Comparison of ENCODE assay signal across 8 cellular contexts in the genomic region with DNA sequence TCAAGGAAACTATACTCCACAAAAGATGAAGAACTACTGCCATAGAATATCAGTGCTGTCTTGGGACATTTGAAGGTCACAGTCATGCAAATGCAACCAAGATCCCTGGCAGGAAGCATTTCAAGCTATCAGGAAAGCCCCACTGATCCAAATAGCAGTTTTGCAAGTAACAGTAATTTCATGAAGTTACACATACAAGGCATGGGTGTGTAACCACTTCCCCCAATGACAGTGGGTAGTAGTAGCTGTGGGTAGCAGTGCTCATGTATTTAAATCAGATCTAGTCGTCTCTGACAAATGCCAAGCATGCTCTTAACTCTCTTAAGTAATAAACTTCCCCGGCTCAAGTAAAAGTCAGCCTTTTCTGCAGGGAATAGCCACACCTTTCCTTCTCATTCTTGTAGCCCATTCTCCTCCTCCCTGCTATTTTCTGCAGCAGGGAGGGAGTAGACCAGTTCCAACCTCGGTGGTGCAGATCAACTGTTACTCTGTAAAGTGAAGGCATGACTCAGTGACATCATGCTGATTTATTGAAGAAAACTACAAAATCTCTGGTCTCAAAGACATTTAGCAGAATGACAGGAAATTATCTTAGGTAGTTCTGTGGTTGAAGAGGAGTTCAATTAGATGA.
DNase-seq lines count a peak whose midpoint lies in the region; ATAC-seq lines count a peak whose summit lies in the region.

No MANE protein-coding gene starts in this region.

- H3K4me3 Mint-ChIP-seq in effector memory CD8-positive, alpha-beta T cell, result no peak overlapping the region

- peaks cover 3% of the 10 kb centered on the region for H3K4me1 ChIP-seq in mesenchymal stem cell (ENCODE audit: control insufficient read depth, insufficient read depth, low read depth, low read length)

- H2BK120ac ChIP-seq in mesenchymal stem cell (ENCODE audit: low read depth, low read length), result no peak overlapping the region

- H2AK5ac ChIP-seq in mesenchymal stem cell (ENCODE audit: low read length, severe bottlenecking), result no peak overlapping the region

- peaks cover under 1 to 5% of the 10 kb centered on the region in 2 donors for H3K9me3 Mint-ChIP-seq in effector memory CD8-positive, alpha-beta T cell

- H3K14ac ChIP-seq in mesenchymal stem cell (ENCODE audit: low read length in 2 of 2), result no peak overlapping the region

- H3K4ac ChIP-seq in mesenchymal stem cell (ENCODE audit: low read depth in 1 of 2, low read length in 2 of 2), result no peak overlapping the region

- ATAC-seq in GM18511 (IDR thresholded peaks at IDR 0.05; ENCODE audit: unreplicated experiment) (peak; percentile 92), HG02571 (IDR thresholded peaks at IDR 0.05; ENCODE audit: unreplicated experiment) (peak; percentile 92)
- no peak for ATAC-seq in effector memory CD8-positive, alpha-beta T cell (replicated peaks)

- H3K4me2 ChIP-seq in mesenchymal stem cell (ENCODE audit: low read length, poor library complexity, severe bottlenecking), result no peak overlapping the region

- no peak overlapping the region for H2AFZ ChIP-seq in mesenchymal stem cell (ENCODE audit: low read depth, low read length)

- no peak overlapping the region for H2BK12ac ChIP-seq in mesenchymal stem cell (ENCODE audit: low read length in 2 of 2)

- no peak overlapping the region for H3K4me3 ChIP-seq in mesenchymal stem cell (ENCODE audit: insufficient read depth in 1 of 2, low read depth in 1 of 2, low read length in 2 of 2)

- H3K9me3 ChIP-seq in mesenchymal stem cell (ENCODE audit: control insufficient read depth, low read length), result no peaks in the 10 kb centered on the region

- no peaks in the 10 kb centered on the region for H3K79me1 ChIP-seq in mesenchymal stem cell (replicated peaks; ENCODE audit: low read length, poor library complexity, severe bottlenecking)

- H3K36me3 ChIP-seq in mesenchymal stem cell (ENCODE audit: control insufficient read depth in 1 of 2, insufficient read depth in 2 of 2, low read depth in 1 of 2, low read length in 2 of 2), result no peaks in the 10 kb centered on the region

- no peak overlapping the region for H3K27ac Mint-ChIP-seq in effector memory CD8-positive, alpha-beta T cell

- WGBS in mesenchymal stem cell, result 0% methylated on average over 2 of the region's 3 CpGs

- H3K27me3 Mint-ChIP-seq in effector memory CD8-positive, alpha-beta T cell, result no peaks in the 10 kb centered on the region

- no peak overlapping the region for H3K18ac ChIP-seq in mesenchymal stem cell (ENCODE audit: low read depth in 1 of 2, low read length in 2 of 2)

- H4K8ac ChIP-seq in mesenchymal stem cell (ENCODE audit: low read length), result no peak overlapping the region

- H3K23ac ChIP-seq in mesenchymal stem cell (ENCODE audit: low read length in 2 of 2), result no peak overlapping the region

- H4K91ac ChIP-seq in mesenchymal stem cell (ENCODE audit: low read length), result no peak overlapping the region

- H3K27me3 ChIP-seq in mesenchymal stem cell (ENCODE audit: control insufficient read depth in 1 of 2, insufficient read depth in 1 of 2, low read length in 2 of 2), result no peaks in the 10 kb centered on the region

- H3K27ac ChIP-seq in mesenchymal stem cell (ENCODE audit: low read length, poor library complexity, severe bottlenecking), result no peak overlapping the region

- H3K36me3 Mint-ChIP-seq in effector memory CD8-positive, alpha-beta T cell (ENCODE audit: insufficient read depth), result no peaks in the 10 kb centered on the region

- no peak overlapping the region for H2BK5ac ChIP-seq in mesenchymal stem cell (ENCODE audit: low read depth, low read length, poor library complexity, severe bottlenecking)

- no peak overlapping the region for H2BK15ac ChIP-seq in mesenchymal stem cell (ENCODE audit: low read depth, poor library complexity, severe bottlenecking)

- no peak overlapping the region for H3K9ac ChIP-seq in mesenchymal stem cell (ENCODE audit: low read length)

- no peaks in the 10 kb centered on the region for H3K4me1 Mint-ChIP-seq in effector memory CD8-positive, alpha-beta T cell (ENCODE audit: low read depth in 2 of 2)

- DNase-seq in NCI-H69 (lab: John Stamatoyannopoulos, UW), result peak; percentile 21
- DNase-seq in mesenchymal stem cell, result peak; percentile 70
- no peak for DNase-seq in SW 1271 (lab: John Stamatoyannopoulos, UW)
- DNase-seq in NCI-H446 (lab: John Stamatoyannopoulos, UW), result no peak
- no peak for DNase-seq in effector memory CD8-positive, alpha-beta T cell
- no peak for DNase-seq in NCI-H774 (lab: John Stamatoyannopoulos, UW)

Comparison
In these comparisons a context has a peak if more than half of its experiments do, and no peak if none do; other contexts are left out.
1. DNase-seq: peak in NCI-H69 (single experiment) and mesenchymal stem cell (single experiment); none in SW 1271 (0 of 2), NCI-H446 (0 of 2), effector memory CD8-positive, alpha-beta T cell (0 of 3) and NCI-H774 (single experiment).